In genomic region chr1:32729254-32730046, GRCh38 we compare ENCODE assay signal across 1 cellular context.
TF ChIP-seq lines count a peak whose summit lies in the region.

No MANE protein-coding gene starts in this region.

TF ChIP-seq in K562, 482 proteins besides CTCF, POLR2A, EP300 and RAD21 (continued from another document):
- TF ChIP-seq CEBPG (CRISPR knock-in tag; IDR thresholded peaks at IDR 0.05) (0 out of 2 replicates have a peak, but pooled peaks have one; percentile 22), CEBPG (tag; conservative IDR thresholded peaks at IDR 0.05 in 1 of 2, IDR thresholded peaks at IDR 0.05 in 1 of 2) (no peak), ZNF239 (CRISPR knock-in tag; IDR thresholded peaks at IDR 0.05) (no peak), E2F5 (CRISPR knock-in tag; IDR thresholded peaks at IDR 0.05) (no peak), MCM2 (IDR thresholded peaks at IDR 0.05; ENCODE audit: low read depth) (no peak), ZHX1 (conservative IDR thresholded peaks at IDR 0.05; ENCODE audit: low read length) (no peak), TEAD1 (CRISPR knock-in tag; IDR thresholded peaks at IDR 0.05) (0 out of 4 replicates have a peak, but pooled peaks of 1 of the 2 experiments have one; percentile 36), ZNF197 (CRISPR knock-in tag; IDR thresholded peaks at IDR 0.05; ENCODE audit: low read depth) (no peak), ZNF217 (CRISPR knock-in tag; IDR thresholded peaks at IDR 0.05) (no peak), JUN (IDR thresholded peaks at IDR 0.05; ENCODE audit: borderline replicate concordance, low read depth, low read length) (no peak), JUN (CRISPR knock-in tag; IDR thresholded peaks at IDR 0.05; ENCODE audit: borderline replicate concordance) (peak; percentile 72; the same call in 1 of the 2 replicates), POLR2AphosphoS2 (IDR thresholded peaks at IDR 0.05; ENCODE audit: low read length) (no peak), FOSL1 (tag; conservative IDR thresholded peaks at IDR 0.05) (0 out of 2 replicates have a peak, but pooled peaks have one; percentile 90), KDM1A (IDR thresholded peaks at IDR 0.05) (peak in 1 of 2 experiments; percentile 48; a peak in 1 of 4 replicates), FOXA3 (CRISPR knock-in tag; conservative IDR thresholded peaks at IDR 0.05 in 1 of 2, IDR thresholded peaks at IDR 0.05 in 1 of 2) (0 out of 4 replicates have a peak, but pooled peaks of 1 of the 2 experiments have one; percentile 40), ZNF121 (CRISPR knock-in tag; conservative IDR thresholded peaks at IDR 0.05) (peak; percentile 72), NR2F6 (CRISPR knock-in tag; IDR thresholded peaks at IDR 0.05) (no peak), ELF2 (CRISPR knock-in tag; IDR thresholded peaks at IDR 0.05) (no peak), PCBP2 (IDR thresholded peaks at IDR 0.05; ENCODE audit: low read depth, low read length, poor library complexity, severe bottlenecking) (no peak), ARID4B (CRISPR knock-in tag; IDR thresholded peaks at IDR 0.05) (peak; percentile 44; the same call in 1 of the 2 replicates), MYBL2 (IDR thresholded peaks at IDR 0.05; ENCODE audit: low read depth) (no peak), MYBL2 (CRISPR knock-in tag; IDR thresholded peaks at IDR 0.05; ENCODE audit: borderline replicate concordance) (no peak), THRAP3 (IDR thresholded peaks at IDR 0.05; ENCODE audit: borderline replicate concordance) (no peak), CBX5 (IDR thresholded peaks at IDR 0.05; ENCODE audit: borderline replicate concordance, low read depth) (no peak), FIP1L1 (IDR thresholded peaks at IDR 0.05; ENCODE audit: low read depth, low read length, poor library complexity, severe bottlenecking) (no peak), BHLHE40 (IDR thresholded peaks at IDR 0.05; ENCODE audit: low read length) (no peak; the same call in 1 of the 2 replicates), ARNT (IDR thresholded peaks at IDR 0.05) (no peak), ZNF639 (CRISPR knock-in tag; conservative IDR thresholded peaks at IDR 0.05 in 1 of 2, IDR thresholded peaks at IDR 0.05 in 1 of 2) (no peak), SMARCA5 (IDR thresholded peaks at IDR 0.05) (peak; percentile 34; the same call in 1 of the 2 replicates), CREB5 (CRISPR knock-in tag; IDR thresholded peaks at IDR 0.05) (no peak), USF1 (CRISPR knock-in tag; IDR thresholded peaks at IDR 0.05) (peak; percentile 39; the same call in 1 of the 2 replicates), MAX (CRISPR knock-in tag; IDR thresholded peaks at IDR 0.05) (peak; percentile 34; the same call in 1 of the 2 replicates), RBM34 (IDR thresholded peaks at IDR 0.05; ENCODE audit: borderline replicate concordance, insufficient read depth, low read length) (no peak), IRF9 (tag; IDR thresholded peaks at IDR 0.05) (no peak), TAF15 (IDR thresholded peaks at IDR 0.05; ENCODE audit: low read depth, low read length) (no peak), E2F1 (CRISPR knock-in tag; IDR thresholded peaks at IDR 0.05) (0 out of 2 replicates have a peak, but pooled peaks have one; percentile 46), TEAD4 (IDR thresholded peaks at IDR 0.05; ENCODE audit: low read length) (no peak), TEAD4 (CRISPR knock-in tag; IDR thresholded peaks at IDR 0.05; ENCODE audit: borderline replicate concordance) (peak; percentile 84; the same call in 1 of the 2 replicates), ETV1 (tag; conservative IDR thresholded peaks at IDR 0.05; ENCODE audit: low read depth) (0 out of 2 replicates have a peak, but pooled peaks have one; percentile 11), ZBTB34 (CRISPR knock-in tag; IDR thresholded peaks at IDR 0.05) (no peak), ZNF354B (CRISPR knock-in tag; IDR thresholded peaks at IDR 0.05) (no peak), HMG20B (CRISPR knock-in tag; IDR thresholded peaks at IDR 0.05) (no peak), HDAC2 (IDR thresholded peaks at IDR 0.05) (no peak), LCOR (CRISPR knock-in tag; IDR thresholded peaks at IDR 0.05) (no peak), CAMTA2 (CRISPR knock-in tag; conservative IDR thresholded peaks at IDR 0.05) (no peak), HES1 (IDR thresholded peaks at IDR 0.05; ENCODE audit: low read depth) (no peak)
